Comparison of ENCODE assay signal across 9 cellular contexts in the genomic region with DNA sequence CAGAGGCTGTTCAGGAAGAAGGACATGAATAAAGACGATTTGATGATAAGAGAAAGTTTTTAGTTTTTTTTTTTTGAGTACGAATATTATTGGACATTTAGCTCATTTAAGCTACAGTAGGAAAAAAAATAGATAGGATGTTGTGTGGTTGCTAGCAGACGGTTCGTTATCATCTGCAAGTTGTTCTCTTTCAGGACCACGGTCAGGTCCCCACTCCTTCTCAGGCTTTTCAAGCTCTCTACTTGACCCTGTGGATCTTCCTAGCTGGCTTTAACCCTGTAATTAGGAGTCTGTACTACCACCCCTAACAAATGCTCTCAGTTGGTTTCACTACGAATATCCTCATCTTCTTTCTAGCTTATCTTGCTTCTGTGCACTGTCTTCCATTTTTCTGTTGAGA. TPM values are rescaled to one million over a fixed set of nuclear protein-coding genes. Genes with fewer than 3 reads are reported as not detected.
DNase-seq lines count a peak whose midpoint lies in the region; ATAC-seq and TF ChIP-seq lines count a peak whose summit lies in the region.
"Had no signal": no experiment of that assay in that cellular context is flagged by ENCODE, and none has a peak within 500 bp of the region (broad histone marks: within the 10 kb centered on the region; RNA-seq: fewer than 3 reads in every experiment).

No MANE protein-coding gene starts in this region.

- POLR2A ChIA-PET in activated CD4-positive, alpha-beta T cell treated with anti-CD3 and anti-CD28 coated beads for 36 hours (lab: Charles Lee) = no interaction called here

- intact Hi-C loops in activated CD4-positive, alpha-beta T cell treated with anti-CD3 and anti-CD28 coated beads for 36 hours (cut with DNase I, micrococcal nuclease) = no loop called here
- intact Hi-C loops in left cardiac atrium (cut with DNase I) = no loop called here

- peaks cover 30% of the 10 kb centered on the region for H3K27me3 Mint-ChIP-seq in activated CD4-positive, alpha-beta T cell treated with anti-CD3 and anti-CD28 coated beads for 36 hours

- H3K4me1 Mint-ChIP-seq in activated CD4-positive, alpha-beta T cell treated with anti-CD3 and anti-CD28 coated beads for 36 hours = peaks cover 15% of the 10 kb centered on the region

- ATAC-seq in activated CD4-positive, alpha-beta T cell treated with anti-CD3 and anti-CD28 coated beads for 36 hours = no peak
- ATAC-seq in left cardiac atrium (no peak), HG02678 (IDR thresholded peaks at IDR 0.05; ENCODE audit: unreplicated experiment) (no peak)

- DNase-seq in activated CD4-positive, alpha-beta T cell treated with anti-CD3 and anti-CD28 coated beads for 36 hours = peak; percentile 53
- DNase-seq in activated CD4-positive, alpha-beta T cell treated with anti-CD3 and anti-CD28 coated beads for 1 hour = no peak
- DNase-seq in OCI-M1 (lab: John Stamatoyannopoulos, UW) (peak; percentile 39), epithelial cell of esophagus (ENCODE audit: low read depth) (peak; percentile 52), retina (peak; percentile 49), GM19240 (ENCODE audit: insufficient read length, low spot score) (no peak), left cardiac atrium (no peak)

- no peak for TF ChIP-seq CTCF in epithelial cell of esophagus (IDR thresholded peaks at IDR 0.05; ENCODE audit: insufficient read depth, low read depth, low read length, missing control alignments)

- no peak overlapping the region for H3K4me3 ChIP-seq in epithelial cell of esophagus (ENCODE audit: low read length)

- H3K9me3 Mint-ChIP-seq in activated CD4-positive, alpha-beta T cell treated with anti-CD3 and anti-CD28 coated beads for 36 hours (ENCODE audit: low read depth) = no peaks in the 10 kb centered on the region
- H3K9me3 Mint-ChIP-seq: IgD-negative memory B cell had no signal

- H3K27ac Mint-ChIP-seq in activated CD4-positive, alpha-beta T cell treated with anti-CD3 and anti-CD28 coated beads for 36 hours = no peak overlapping the region

- no peaks in the 10 kb centered on the region for H3K36me3 Mint-ChIP-seq in activated CD4-positive, alpha-beta T cell treated with anti-CD3 and anti-CD28 coated beads for 36 hours (ENCODE audit: low read depth)
- H3K36me3 Mint-ChIP-seq: IgD-negative memory B cell had no signal

- no peak overlapping the region for H3K4me3 Mint-ChIP-seq in activated CD4-positive, alpha-beta T cell treated with anti-CD3 and anti-CD28 coated beads for 36 hours

- CTCF ChIA-PET in activated CD4-positive, alpha-beta T cell treated with anti-CD3 and anti-CD28 coated beads for 36 hours (lab: Charles Lee) = interaction anchor here (0.6 to 1.1 kb wide), 2 partner anchors 38 to 86 kb away, joined by 3 read pairs; no protein-coding TSS in a partner anchor

RNA-seq across cellular contexts. Expression of a gene that starts 1.1 kb away (rescaled TPM):
- total RNA-seq in activated CD4-positive, alpha-beta T cell treated with anti-CD3 and anti-CD28 coated beads for 36 hours = under 1 TPM in 1 of 2 experiments, not detected in 1; 0.05 TPM
- total RNA-seq in left cardiac atrium = under 1 TPM; 0.08 to 0.09 TPM

Comparison
In these comparisons a context has a peak if more than half of its experiments do, and no peak if none do; other contexts are left out.
1. DNase-seq: peak in activated CD4-positive, alpha-beta T cell treated with anti-CD3 and anti-CD28 coated beads for 36 hours (single experiment), OCI-M1 (single experiment), epithelial cell of esophagus (single experiment) and retina (single experiment); none in activated CD4-positive, alpha-beta T cell treated with anti-CD3 and anti-CD28 coated beads for 1 hour (single experiment), GM19240 (single experiment) and left cardiac atrium (single experiment).